ENCODE assay signal across 11 cellular contexts in the genomic region with DNA sequence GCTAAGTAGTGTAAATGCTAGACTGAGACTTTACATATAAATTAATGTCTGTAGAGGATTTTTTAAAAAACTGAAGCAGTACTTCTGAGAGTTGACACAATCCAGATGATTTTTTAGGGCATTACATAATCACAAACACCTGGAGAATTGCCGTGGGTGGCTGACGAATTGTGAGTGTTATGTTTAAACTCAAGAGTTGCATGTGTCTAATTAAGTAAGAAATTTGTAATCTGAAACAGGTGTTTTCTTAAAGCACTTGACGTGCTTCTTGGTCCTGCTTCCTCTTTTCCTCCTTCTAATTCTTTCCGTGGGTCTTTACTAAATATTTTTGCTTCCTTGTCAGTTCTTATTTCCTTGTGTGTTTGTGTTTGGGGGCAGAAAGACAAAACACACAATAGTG. TPM values are rescaled to one million over a fixed set of nuclear protein-coding genes. Genes with fewer than 3 reads are reported as not detected.
DNase-seq lines count a peak whose midpoint lies in the region; ATAC-seq, FAIRE-seq and TF ChIP-seq lines count a peak whose summit lies in the region.
"Had no signal": no experiment of that assay in that cellular context is flagged by ENCODE, and none has a peak within 500 bp of the region (broad histone marks: within the 10 kb centered on the region; RNA-seq: fewer than 3 reads in every experiment).

No MANE protein-coding gene starts in this region.

- peak overlapping the region; percentile 62 for H3K4me2 ChIP-seq in DOHH2 (ENCODE audit: low read length)
- no peak overlapping the region for H3K4me2 ChIP-seq in HepG2 (ENCODE audit: low read depth, low read length)
- H3K4me2 ChIP-seq: KMS-11 had no signal

- BruUV-seq in HepG2 (replicated peaks; lab: Mats Ljungman, UMichigan): no TSS peak

- TF ChIP-seq EP300 in HepG2 (IDR thresholded peaks at IDR 0.05; ENCODE audit: low read depth in 2 of 2, low read length in 2 of 2) (no peak), HepG2 (CRISPR knock-in tag; IDR thresholded peaks at IDR 0.05; ENCODE audit: borderline replicate concordance) (no peak)

- no peak for TF ChIP-seq CTCF in DOHH2 (IDR thresholded peaks at IDR 0.05; ENCODE audit: low read depth, low read length, poor library complexity, severe bottlenecking)
- TF ChIP-seq CTCF in HepG2 (CRISPR knock-in tag; IDR thresholded peaks at IDR 0.05): no peak

- no peak for TF ChIP-seq POLR2A in HepG2 (IDR thresholded peaks at IDR 0.05; ENCODE audit: insufficient read depth in 1 of 2, low read depth in 2 of 2, low read length in 2 of 2)

- no peaks in the 10 kb centered on the region for H3K9me2 ChIP-seq in DOHH2 (replicated peaks; ENCODE audit: control insufficient read depth, low read length)

- no peak overlapping the region for H3K9ac ChIP-seq in HepG2 (ENCODE audit: insufficient read depth, low read depth, low read length)
- H3K9ac ChIP-seq: KMS-11 had no signal

- CTCF ChIA-PET in HepG2 (lab: Yijun Ruan, JAX; ENCODE audit: low intra/inter-chr PET ratio, low total read pairs): no interaction called here

- no peaks in the 10 kb centered on the region for H3K9me3 Mint-ChIP-seq in activated naive CD8-positive, alpha-beta T cell treated with anti-CD3 and anti-CD28 coated beads, Interleukin-2, amount 50 U/mL, for 24 hours
- H3K9me3 Mint-ChIP-seq: activated CD4-positive, alpha-beta T cell treated with anti-CD3 and anti-CD28 coated beads, Interleukin-2, amount 10 ng/mL, durations not matched to agents 24 days and 14 days; CD4-positive, alpha-beta memory T cell had no signal

- ATAC-seq in GM19452 (IDR thresholded peaks at IDR 0.05; ENCODE audit: unreplicated experiment) (peak; percentile 64), HG03175 (IDR thresholded peaks at IDR 0.05; ENCODE audit: unreplicated experiment) (peak; percentile 67), HepG2 (no peak)
- no peak for ATAC-seq in activated naive CD8-positive, alpha-beta T cell treated with anti-CD3 and anti-CD28 coated beads, Interleukin-2, amount 50 U/mL, for 24 hours

- H3K4me3 ChIP-seq in DOHH2 (ENCODE audit: low read length) (peak overlapping the region; percentile 45), HepG2 (replicated peaks in 1 of 3; ENCODE audit: insufficient read depth in 1 of 3, low read depth in 2 of 3, low read length in 3 of 3) (no peak overlapping the region)

- H3K27me3 ChIP-seq in DOHH2 (ENCODE audit: control insufficient read depth, low read length) (no peaks in the 10 kb centered on the region), HepG2 (ENCODE audit: control insufficient read depth in 1 of 2, insufficient read depth in 2 of 2, low read length in 2 of 2) (no peaks in the 10 kb centered on the region)

- no peaks in the 10 kb centered on the region for H3F3A ChIP-seq in DOHH2 (ENCODE audit: control insufficient read depth, insufficient read depth)

- H3K9me3 ChIP-seq in DOHH2 (ENCODE audit: control insufficient read depth, insufficient read depth, low read length): no peaks in the 10 kb centered on the region
- H3K9me3 ChIP-seq in HepG2 (ENCODE audit: low read length): no peaks in the 10 kb centered on the region

- no peaks in the 10 kb centered on the region for H3K79me2 ChIP-seq in DOHH2 (ENCODE audit: control insufficient read depth, low read length)
- no peaks in the 10 kb centered on the region for H3K79me2 ChIP-seq in HepG2 (ENCODE audit: insufficient read depth, low read length)

- DNase-seq in posterior cingulate gyrus: no peak
- no peak for DNase-seq in substantia nigra (lab: John Stamatoyannopoulos, UW)
- DNase-seq in HepG2 (ENCODE audit: low spot score): no peak
- DNase-seq in activated naive CD8-positive, alpha-beta T cell treated with anti-CD3 and anti-CD28 coated beads, Interleukin-2, amount 50 U/mL, for 24 hours: no peak
- DNase-seq: activated CD4-positive, alpha-beta T cell treated with anti-CD3 and anti-CD28 coated beads, Interleukin-2, amount 10 ng/mL, durations not matched to agents 24 days and 14 days; CD4-positive, alpha-beta memory T cell had no signal

- H3K4me1 ChIP-seq in DOHH2 (ENCODE audit: control insufficient read depth, low read length): peaks cover 38% of the 10 kb centered on the region
- no peaks in the 10 kb centered on the region for H3K4me1 ChIP-seq in HepG2 (ENCODE audit: insufficient read depth, low read length)

- in situ Hi-C loops in HepG2 (cut with HindIII; ENCODE audit: extremely low pct_ligation_motif_present, low pct_unique_long_range_greater_than_20kb): loop anchor here (10.0 kb wide), 1 partner anchor 121 kb away; no protein-coding TSS in a partner anchor

- intact Hi-C loops in posterior cingulate gyrus (cut with DNase I) (no loop called here), HepG2 (cut with micrococcal nuclease; ENCODE audit: unreplicated experiment) (loop anchor here (5.0 kb wide), 1 partner anchor 187 kb away; no protein-coding TSS in a partner anchor)

- H3K27ac Mint-ChIP-seq in activated naive CD8-positive, alpha-beta T cell treated with anti-CD3 and anti-CD28 coated beads, Interleukin-2, amount 50 U/mL, for 24 hours: no peak overlapping the region
- H3K27ac Mint-ChIP-seq: activated CD4-positive, alpha-beta T cell treated with anti-CD3 and anti-CD28 coated beads, Interleukin-2, amount 10 ng/mL, durations not matched to agents 24 days and 14 days; CD4-positive, alpha-beta memory T cell had no signal

- no peak overlapping the region for H2AFZ ChIP-seq in HepG2 (ENCODE audit: low read length)

- FAIRE-seq in colon (lab: Jason Lieb, UNC) (peak; percentile 38), HepG2 (lab: Jason Lieb, UNC) (no peak)

- H3K36me3 ChIP-seq in DOHH2 (ENCODE audit: control insufficient read depth, low read length) (no peaks in the 10 kb centered on the region), HepG2 (replicated peaks in 1 of 2; ENCODE audit: control insufficient read depth in 1 of 2, insufficient read depth in 2 of 2, low read length in 2 of 2) (no peaks in the 10 kb centered on the region)

- TF ChIP-seq RAD21 in HepG2 (CRISPR knock-in tag; IDR thresholded peaks at IDR 0.05): no peak

- H3K27ac ChIP-seq in DOHH2 (ENCODE audit: low read depth, low read length) (peak overlapping the region; percentile 78), substantia nigra (ENCODE audit: low read depth, low read length, poor library complexity, severe bottlenecking) (no peak overlapping the region), HepG2 (ENCODE audit: extremely low read length, insufficient read depth, low read length) (no peak overlapping the region)
- H3K27ac ChIP-seq: KMS-11 had no signal

- peaks cover 3% of the 10 kb centered on the region for H3K4me1 Mint-ChIP-seq in activated naive CD8-positive, alpha-beta T cell treated with anti-CD3 and anti-CD28 coated beads, Interleukin-2, amount 50 U/mL, for 24 hours
- H3K4me1 Mint-ChIP-seq: CD4-positive, alpha-beta memory T cell had no signal

- POLR2A ChIA-PET in HepG2 (lab: Yijun Ruan, JAX): no interaction called here

- H3K36me3 Mint-ChIP-seq in activated naive CD8-positive, alpha-beta T cell treated with anti-CD3 and anti-CD28 coated beads, Interleukin-2, amount 50 U/mL, for 24 hours (ENCODE audit: low read depth): no peaks in the 10 kb centered on the region
- H3K36me3 Mint-ChIP-seq: CD4-positive, alpha-beta memory T cell had no signal

- 92% methylated on average over 4 of the region's 4 CpGs for WGBS in HepG2 (ENCODE audit: low lambda C conversion rate)

- no peaks in the 10 kb centered on the region for H4K20me1 ChIP-seq in DOHH2 (ENCODE audit: control insufficient read depth, insufficient read depth, low read depth, low read length)
- no peaks in the 10 kb centered on the region for H4K20me1 ChIP-seq in HepG2 (ENCODE audit: insufficient read depth, low read length)

- peaks cover 4% of the 10 kb centered on the region for H3K27me3 Mint-ChIP-seq in activated naive CD8-positive, alpha-beta T cell treated with anti-CD3 and anti-CD28 coated beads, Interleukin-2, amount 50 U/mL, for 24 hours
- H3K27me3 Mint-ChIP-seq: activated CD4-positive, alpha-beta T cell treated with anti-CD3 and anti-CD28 coated beads, Interleukin-2, amount 10 ng/mL, durations not matched to agents 24 days and 14 days had no signal

- no peak overlapping the region for H3K4me3 Mint-ChIP-seq in activated naive CD8-positive, alpha-beta T cell treated with anti-CD3 and anti-CD28 coated beads, Interleukin-2, amount 50 U/mL, for 24 hours
- H3K4me3 Mint-ChIP-seq: activated CD4-positive, alpha-beta T cell treated with anti-CD3 and anti-CD28 coated beads, Interleukin-2, amount 10 ng/mL, durations not matched to agents 24 days and 14 days; CD4-positive, alpha-beta memory T cell had no signal

RNA-seq across cellular contexts. Expression of gene PIR, which starts 27.8 kb away (rescaled TPM):
- total RNA-seq in HepG2 (2016; rRNA removed; fragmentation: Illumina TruSeq; extraction: Trizol): 38.0 and 53.3 TPM in 2 replicates
- total RNA-seq in HepG2 (2016; cell fraction: cytosol; rRNA removed; fragmentation: Illumina TruSeq; extraction: Trizol; ENCODE audit: low read depth): 14.2 and 15.4 TPM in 2 replicates
- 38.2 and 51.8 TPM in 2 replicates for total RNA-seq in HepG2 (2016; cell fraction: insoluble cytoplasmic fraction; rRNA removed; fragmentation: Illumina TruSeq; extraction: Trizol)
- total RNA-seq in HepG2 (2016; cell fraction: membrane; rRNA removed; fragmentation: Illumina TruSeq; extraction: Trizol): 14.3 and 19.0 TPM in 2 replicates
- total RNA-seq in HepG2 (2016; cell fraction: nucleus; rRNA removed; fragmentation: Illumina TruSeq; extraction: Trizol): 16.5 and 17.3 TPM in 2 replicates
- 7.7 and 12.2 TPM in 2 replicates for polyA plus RNA-seq in HepG2 (2011; rRNA removed)
- polyA plus RNA-seq in HepG2 (2011; cell fraction: cytosol; rRNA removed): 8.5 and 9.1 TPM in 2 replicates
- 2.2 and 3.0 TPM in 2 replicates for polyA plus RNA-seq in HepG2 (2011; cell fraction: nucleus; rRNA removed)
- polyA plus RNA-seq in HepG2 (2012): 15.9 and 17.9 TPM in 2 replicates
- polyA plus RNA-seq in HepG2 (2016; cell fraction: cytosol; fragmentation: Illumina TruSeq; extraction: Trizol; ENCODE audit: low read depth): 12.3 and 13.7 TPM in 2 replicates
- polyA plus RNA-seq in HepG2 (2016; cell fraction: insoluble cytoplasmic fraction; fragmentation: Illumina TruSeq; extraction: Trizol; ENCODE audit: low read depth): 47.9 and 50.6 TPM in 2 replicates
- 14.0 and 14.3 TPM in 2 replicates for polyA plus RNA-seq in HepG2 (2016; cell fraction: membrane; fragmentation: Illumina TruSeq; extraction: Trizol; ENCODE audit: low read depth)
- 18.1 and 26.3 TPM in 2 replicates for polyA plus RNA-seq in HepG2 (2016; cell fraction: nucleus; fragmentation: Illumina TruSeq; extraction: Trizol; ENCODE audit: insufficient read depth, low read depth)
- 3.3 and 25.0 TPM in 2 replicates for polyA minus RNA-seq in HepG2 (2011; rRNA and poly(A)+ RNA removed; ENCODE audit: low replicate concordance)
- polyA minus RNA-seq in HepG2 (2011; cell fraction: cytosol; rRNA and poly(A)+ RNA removed): 3.9 and 4.1 TPM in 2 replicates
- polyA minus RNA-seq in HepG2 (2011; cell fraction: nucleus; rRNA and poly(A)+ RNA removed): 5.3 and 6.8 TPM in 2 replicates
- polyA plus RNA-seq: CD4-positive, alpha-beta memory T cell had no signal

RNA-seq across cellular contexts. Expression of gene BMX, which starts 35.3 kb away (rescaled TPM):
- total RNA-seq in HepG2 (2016; rRNA removed; fragmentation: Illumina TruSeq; extraction: Trizol): not detected in 2 replicates
- not detected in 2 replicates for total RNA-seq in HepG2 (2016; cell fraction: cytosol; rRNA removed; fragmentation: Illumina TruSeq; extraction: Trizol; ENCODE audit: low read depth)
- not detected in 2 replicates for total RNA-seq in HepG2 (2016; cell fraction: insoluble cytoplasmic fraction; rRNA removed; fragmentation: Illumina TruSeq; extraction: Trizol)
- not detected in 2 replicates for total RNA-seq in HepG2 (2016; cell fraction: membrane; rRNA removed; fragmentation: Illumina TruSeq; extraction: Trizol)
- total RNA-seq in HepG2 (2016; cell fraction: nucleus; rRNA removed; fragmentation: Illumina TruSeq; extraction: Trizol): not detected in 2 replicates
- polyA plus RNA-seq in HepG2 (2011; rRNA removed): not detected in 2 replicates
- not detected in 2 replicates for polyA plus RNA-seq in HepG2 (2011; cell fraction: cytosol; rRNA removed)
- polyA plus RNA-seq in HepG2 (2011; cell fraction: nucleus; rRNA removed): not detected in 2 replicates
- not detected in 2 replicates for polyA plus RNA-seq in HepG2 (2012)
- polyA plus RNA-seq in HepG2 (2016; cell fraction: cytosol; fragmentation: Illumina TruSeq; extraction: Trizol; ENCODE audit: low read depth): not detected in 2 replicates
- not detected in 2 replicates for polyA plus RNA-seq in HepG2 (2016; cell fraction: insoluble cytoplasmic fraction; fragmentation: Illumina TruSeq; extraction: Trizol; ENCODE audit: low read depth)
- not detected in 2 replicates for polyA plus RNA-seq in HepG2 (2016; cell fraction: membrane; fragmentation: Illumina TruSeq; extraction: Trizol; ENCODE audit: low read depth)
- not detected in 2 replicates for polyA plus RNA-seq in HepG2 (2016; cell fraction: nucleus; fragmentation: Illumina TruSeq; extraction: Trizol; ENCODE audit: insufficient read depth, low read depth)
- polyA minus RNA-seq in HepG2 (2011; rRNA and poly(A)+ RNA removed; ENCODE audit: low replicate concordance): not detected in 2 replicates
- not detected in 2 replicates for polyA minus RNA-seq in HepG2 (2011; cell fraction: cytosol; rRNA and poly(A)+ RNA removed)
- not detected in 2 replicates for polyA minus RNA-seq in HepG2 (2011; cell fraction: nucleus; rRNA and poly(A)+ RNA removed)
- total RNA-seq: activated CD4-positive, alpha-beta T cell treated with anti-CD3 and anti-CD28 coated beads, Interleukin-2, amount 10 ng/mL, durations not matched to agents 24 days and 14 days; CD4-positive, alpha-beta memory T cell had no signal
- polyA plus RNA-seq: CD4-positive, alpha-beta memory T cell had no signal

Comparison
In these comparisons a context has a peak if more than half of its experiments do, and no peak if none do; other contexts are left out.
1. ATAC-seq: peak in GM19452 (single experiment) and HG03175 (single experiment); none in HepG2 (single experiment) and activated naive CD8-positive, alpha-beta T cell treated with anti-CD3 and anti-CD28 coated beads, Interleukin-2, amount 50 U/mL, for 24 hours (single experiment).